Comparison of ENCODE assay signal across 13 cellular contexts in the genomic region with DNA sequence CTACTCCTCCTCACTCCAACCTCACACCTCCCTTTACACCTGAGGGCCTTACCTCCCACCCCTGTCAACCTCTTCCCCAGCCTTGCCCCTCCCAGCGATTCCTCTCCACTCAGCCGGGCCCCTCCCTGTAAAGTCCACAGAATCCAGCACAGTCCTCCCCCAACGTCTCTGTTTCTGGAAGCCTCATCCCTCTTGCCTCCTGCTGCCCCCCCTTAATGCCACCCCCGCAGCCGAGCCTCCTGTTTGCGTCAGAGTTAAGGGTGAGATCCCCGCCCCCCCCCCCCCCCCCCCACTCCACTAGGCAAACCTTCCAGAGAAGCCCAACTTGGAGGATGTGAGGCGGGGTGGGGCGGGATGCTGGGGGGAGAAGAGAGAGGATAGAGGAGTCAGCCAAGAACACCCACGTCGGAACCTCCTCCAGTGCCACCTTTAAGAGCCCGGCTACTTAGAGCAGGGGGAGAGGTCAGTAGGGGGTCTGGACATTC. TPM values are rescaled to one million over a fixed set of nuclear protein-coding genes. Genes with fewer than 3 reads are reported as not detected.
A peak's percentile ranks its signal among the peaks of the same experiment; 100 is the strongest.
DNase-seq lines count a peak whose midpoint lies in the region; TF ChIP-seq lines count a peak whose summit lies in the region.
"Had no signal": no experiment of that assay in that cellular context is flagged by ENCODE, and none has a peak within 500 bp of the region (broad histone marks: within the 10 kb centered on the region; RNA-seq: fewer than 3 reads in every experiment).

No MANE protein-coding gene starts in this region.

- H3K27me3 Mint-ChIP-seq in endodermal cell (ENCODE audit: insufficient read depth): peaks cover 8% of the 10 kb centered on the region
- peaks cover 38% of the 10 kb centered on the region for H3K27me3 Mint-ChIP-seq in neural progenitor cell (ENCODE audit: insufficient read depth, low read depth)
- peaks cover 68% of the 10 kb centered on the region for H3K27me3 Mint-ChIP-seq in Calu3 (ENCODE audit: unreplicated experiment)

- H3K9ac ChIP-seq in BLaER1: no peak overlapping the region
- no peak overlapping the region for H3K9ac ChIP-seq in endodermal cell (ENCODE audit: extremely low read depth, low read length, poor library complexity, severe bottlenecking)
- no peak overlapping the region for H3K9ac ChIP-seq in neural progenitor cell

- 18% methylated on average over 6 of the region's 12 CpGs; no CpG with 5 or more reads in 1 of the 2 experiments for WGBS in endodermal cell (ENCODE audit: insufficient coverage in 1 of 2, insufficient read length in 1 of 2), 2 experiments

- BruUV-seq in Calu3 (replicated peaks; lab: Mats Ljungman, UMichigan): no TSS peak

- H3K27ac ChIP-seq in BLaER1 (no peak overlapping the region), endodermal cell (ENCODE audit: low read depth, low read length) (no peak overlapping the region), neural progenitor cell (no peak overlapping the region)
- H3K27ac ChIP-seq: epithelial cell of prostate had no signal

- H3K4me1 ChIP-seq in BLaER1 (peaks cover 4% of the 10 kb centered on the region; the same call in 1 of the 2 replicates), endodermal cell (ENCODE audit: control insufficient read depth, insufficient read depth, low read length) (no peaks in the 10 kb centered on the region), neural progenitor cell (peaks cover 24% of the 10 kb centered on the region)
- H3K4me1 ChIP-seq: Caco-2 had no signal

- intact Hi-C loops in Calu3 (cut with micrococcal nuclease; ENCODE audit: unreplicated experiment): no loop called here

- CTCF ChIA-PET in Calu3 (lab: Charles Lee): interaction anchor here (0.6 kb wide), 1 partner anchor 15 kb away, joined by 3 read pairs; no protein-coding TSS in a partner anchor

- H3F3A ChIP-seq in neural progenitor cell (ENCODE audit: low read depth): peaks cover 16% of the 10 kb centered on the region

- no peaks in the 10 kb centered on the region for H3K9me3 Mint-ChIP-seq in endodermal cell
- no peaks in the 10 kb centered on the region for H3K9me3 Mint-ChIP-seq in neural progenitor cell
- no peaks in the 10 kb centered on the region for H3K9me3 Mint-ChIP-seq in Calu3 (ENCODE audit: low read depth, unreplicated experiment)
- H3K9me3 Mint-ChIP-seq: T-helper 1 cell treated with Interleukin-12 subunit alpha and Interleukin-12 subunit beta and Interleukin-4 antibody, amounts not matched to agents 30 μg/mL and 1 μg/mL, for 36 hours had no signal

- peaks cover 13% of the 10 kb centered on the region; the same call in 1 of the 2 replicates for H4K20me1 ChIP-seq in BLaER1
- peaks cover 37% of the 10 kb centered on the region for H4K20me1 ChIP-seq in neural progenitor cell (ENCODE audit: low read depth)

- H3K27me3 ChIP-seq in BLaER1 (peaks cover 91% of the 10 kb centered on the region), MG63 (peaks cover 36% of the 10 kb centered on the region), endodermal cell (ENCODE audit: control insufficient read depth, insufficient read depth, low read length, poor library complexity, severe bottlenecking) (peaks cover 10% of the 10 kb centered on the region), neural progenitor cell (peaks cover 35% of the 10 kb centered on the region)

- peaks cover 7% of the 10 kb centered on the region for H3K4me1 Mint-ChIP-seq in endodermal cell
- H3K4me1 Mint-ChIP-seq in neural progenitor cell: peaks cover 25% of the 10 kb centered on the region
- H3K4me1 Mint-ChIP-seq in Calu3 (ENCODE audit: low read depth, unreplicated experiment): peaks cover 17% of the 10 kb centered on the region

- H3K4me2 ChIP-seq in BLaER1 (peak overlapping the region; percentile 45), neural progenitor cell (peak overlapping the region; percentile 89)

- H3K9me3 ChIP-seq in BLaER1 (no peaks in the 10 kb centered on the region), MG63 (no peaks in the 10 kb centered on the region), endodermal cell (ENCODE audit: control insufficient read depth, low read length) (no peaks in the 10 kb centered on the region), neural progenitor cell (ENCODE audit: low read depth) (no peaks in the 10 kb centered on the region)
- H3K9me3 ChIP-seq: Caco-2 had no signal

- TF ChIP-seq CTCF in endodermal cell (conservative IDR thresholded peaks at IDR 0.05) (no peak), neural progenitor cell (IDR thresholded peaks at IDR 0.05) (no peak), Calu3 (IDR thresholded peaks at IDR 0.05; ENCODE audit: unreplicated experiment) (no peak)

- H3K27ac Mint-ChIP-seq in endodermal cell (no peak overlapping the region), neural progenitor cell (no peak overlapping the region), Calu3 (ENCODE audit: unreplicated experiment) (no peak overlapping the region)
- H3K27ac Mint-ChIP-seq: activated naive CD8-positive, alpha-beta T cell treated with anti-CD3 and anti-CD28 coated beads, Interleukin-2, amount 50 U/mL, for 24 hours; T-helper 1 cell treated with Interleukin-12 subunit alpha and Interleukin-12 subunit beta and Interleukin-4 antibody, amounts not matched to agents 30 μg/mL and 1 μg/mL, for 36 hours had no signal

- no peaks in the 10 kb centered on the region for H3K79me2 ChIP-seq in neural progenitor cell (ENCODE audit: low read depth)

- no peak overlapping the region for H2AFZ ChIP-seq in neural progenitor cell (replicated peaks)

- H3K4me3 Mint-ChIP-seq in endodermal cell: peak overlapping the region; percentile 71
- H3K4me3 Mint-ChIP-seq in neural progenitor cell: peak overlapping the region; percentile 70
- H3K4me3 Mint-ChIP-seq in Calu3 (ENCODE audit: low read depth, unreplicated experiment): no peak overlapping the region
- H3K4me3 Mint-ChIP-seq: activated naive CD8-positive, alpha-beta T cell treated with anti-CD3 and anti-CD28 coated beads, Interleukin-2, amount 50 U/mL, for 24 hours; T-helper 1 cell treated with Interleukin-12 subunit alpha and Interleukin-12 subunit beta and Interleukin-4 antibody, amounts not matched to agents 30 μg/mL and 1 μg/mL, for 36 hours had no signal

- DNase-seq in MG63 (peak; percentile 8), endodermal cell (no peak), neural progenitor cell (ENCODE audit: low spot score) (peak; percentile 39), Calu3 (no peak), NCI-H1048 (lab: John Stamatoyannopoulos, UW) (no peak)
- DNase-seq in activated CD8-positive, alpha-beta memory T cell treated with anti-CD3 and anti-CD28 coated beads, Interleukin-2, amount 50 U/mL, for 48 hours: no peak
- no peak for DNase-seq in stimulated activated CD4-positive, alpha-beta T cell treated with anti-CD3 and anti-CD28 coated beads, Interleukin-15, amount 100 ng/mL, for 24 hours
- DNase-seq: activated CD8-positive, alpha-beta memory T cell treated with anti-CD3 and anti-CD28 coated beads for 24 hours; activated naive CD8-positive, alpha-beta T cell treated with anti-CD3 and anti-CD28 coated beads, Interleukin-2, amount 50 U/mL, for 24 hours; Caco-2 had no signal

- H3K36me3 Mint-ChIP-seq in endodermal cell (ENCODE audit: low read depth) (no peaks in the 10 kb centered on the region), neural progenitor cell (no peaks in the 10 kb centered on the region), Calu3 (ENCODE audit: insufficient read depth, unreplicated experiment) (no peaks in the 10 kb centered on the region)

- H3K4me3 ChIP-seq in BLaER1 (no peak overlapping the region), MG63 (no peak overlapping the region), endodermal cell (ENCODE audit: low read length) (peak overlapping the region; percentile 71), neural progenitor cell (peak overlapping the region; percentile 48)

- no peaks in the 10 kb centered on the region for H3K36me3 ChIP-seq in BLaER1
- no peaks in the 10 kb centered on the region for H3K36me3 ChIP-seq in MG63
- H3K36me3 ChIP-seq in endodermal cell (ENCODE audit: control insufficient read depth, insufficient read depth, low read length): no peaks in the 10 kb centered on the region
- no peaks in the 10 kb centered on the region for H3K36me3 ChIP-seq in neural progenitor cell

RNA-seq across cellular contexts. Expression of a gene that starts 2.1 kb away (rescaled TPM):
- total RNA-seq in MG63 (2014; rRNA removed; shearing (Covaris generic); ENCODE audit: low replicate concordance): 0.10 TPM in 1 of 2 replicates, not detected in the other
- total RNA-seq in endodermal cell: 10 to 100 TPM in 1 of 2 donors, 1 to 10 TPM in 1; 5.6 to 10.7 TPM
- 2.8 TPM for polyA plus RNA-seq in endodermal cell (2013, experiment 1 of 2)
- 2.2 TPM for polyA plus RNA-seq in endodermal cell (2013, experiment 2 of 2)
- total RNA-seq in neural progenitor cell (ENCODE audit: low replicate concordance): 0.77 and 1.3 TPM in 2 replicates
- total RNA-seq in Calu3 (2022): 0.28 and 3.8 TPM in 2 replicates

RNA-seq across cellular contexts. Expression of a gene that starts 33.2 kb away (rescaled TPM):
- 23.3 and 50.0 TPM in 2 replicates for total RNA-seq in MG63 (2014; rRNA removed; shearing (Covaris generic); ENCODE audit: low replicate concordance)
- total RNA-seq in endodermal cell: 10 to 100 TPM; 90.2 to 96.7 TPM
- polyA plus RNA-seq in endodermal cell (2013, experiment 1 of 2): 41.4 TPM
- 38.1 TPM for polyA plus RNA-seq in endodermal cell (2013, experiment 2 of 2)
- total RNA-seq in neural progenitor cell (ENCODE audit: low replicate concordance): 8.9 and 30.4 TPM in 2 replicates
- 57.1 and 59.5 TPM in 2 replicates for total RNA-seq in Calu3 (2022)

Comparison
In these comparisons a context has a peak if more than half of its experiments do, and no peak if none do; other contexts are left out.
1. H3K4me3 ChIP-seq: peak in endodermal cell (single experiment) and neural progenitor cell (single experiment); none in BLaER1 (single experiment) and MG63 (single experiment).
2. DNase-seq: peak in MG63 (single experiment) and neural progenitor cell (single experiment); none in endodermal cell (single experiment), activated CD8-positive, alpha-beta memory T cell treated with anti-CD3 and anti-CD28 coated beads, Interleukin-2, amount 50 U/mL, for 48 hours (single experiment), stimulated activated CD4-positive, alpha-beta T cell treated with anti-CD3 and anti-CD28 coated beads, Interleukin-15, amount 100 ng/mL, for 24 hours (single experiment), Calu3 (single experiment) and NCI-H1048 (single experiment).